In the genomic region with DNA sequence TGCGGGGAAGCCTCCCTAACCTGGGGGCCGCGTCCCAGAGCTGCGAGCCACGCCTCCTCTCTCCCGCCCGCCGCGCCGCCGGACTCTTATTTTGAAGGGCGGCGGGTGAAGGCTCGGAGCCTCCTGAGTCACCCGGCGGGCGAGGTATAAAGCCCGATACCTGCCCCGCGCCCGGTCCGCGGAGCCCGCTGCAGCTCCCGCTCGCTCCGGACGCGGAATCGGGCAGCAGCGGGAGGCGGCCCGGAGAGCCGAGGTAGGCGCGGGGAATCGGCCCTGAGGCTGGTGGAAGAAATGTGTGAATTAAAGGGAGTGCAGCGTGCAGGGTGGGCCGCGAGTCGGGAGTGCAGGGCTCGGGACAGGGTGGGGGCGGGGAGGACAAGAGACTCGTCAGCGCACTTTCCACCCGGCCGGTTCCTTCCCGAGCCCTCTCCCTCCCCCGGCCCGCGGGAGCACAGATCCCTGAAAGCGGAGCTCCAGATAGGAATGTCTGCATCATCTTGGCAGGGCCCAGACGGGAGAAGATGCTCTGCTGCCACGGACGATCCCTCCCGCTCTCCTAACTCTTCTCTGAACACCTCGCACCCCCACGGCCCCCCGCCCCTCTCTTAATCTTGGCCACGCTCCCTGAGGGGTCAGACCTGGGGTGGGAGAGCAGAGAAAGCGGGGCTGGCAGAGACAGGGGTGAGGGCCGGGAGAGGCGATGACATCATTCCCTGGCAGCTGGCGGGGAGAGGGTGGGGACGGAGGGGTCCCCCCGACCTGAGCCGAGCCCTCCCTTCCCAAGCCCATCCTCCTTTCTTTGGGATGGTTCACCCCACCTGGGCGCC, we compare ENCODE assay signal across 1 cellular context.
TF ChIP-seq lines count a peak whose summit lies in the region.

No MANE protein-coding gene starts in this region.

TF ChIP-seq in HEK293, 187 proteins besides CTCF, POLR2A, EP300 and RAD21 (continued from another document and continues in another):
- TF ChIP-seq, protein P1, sequence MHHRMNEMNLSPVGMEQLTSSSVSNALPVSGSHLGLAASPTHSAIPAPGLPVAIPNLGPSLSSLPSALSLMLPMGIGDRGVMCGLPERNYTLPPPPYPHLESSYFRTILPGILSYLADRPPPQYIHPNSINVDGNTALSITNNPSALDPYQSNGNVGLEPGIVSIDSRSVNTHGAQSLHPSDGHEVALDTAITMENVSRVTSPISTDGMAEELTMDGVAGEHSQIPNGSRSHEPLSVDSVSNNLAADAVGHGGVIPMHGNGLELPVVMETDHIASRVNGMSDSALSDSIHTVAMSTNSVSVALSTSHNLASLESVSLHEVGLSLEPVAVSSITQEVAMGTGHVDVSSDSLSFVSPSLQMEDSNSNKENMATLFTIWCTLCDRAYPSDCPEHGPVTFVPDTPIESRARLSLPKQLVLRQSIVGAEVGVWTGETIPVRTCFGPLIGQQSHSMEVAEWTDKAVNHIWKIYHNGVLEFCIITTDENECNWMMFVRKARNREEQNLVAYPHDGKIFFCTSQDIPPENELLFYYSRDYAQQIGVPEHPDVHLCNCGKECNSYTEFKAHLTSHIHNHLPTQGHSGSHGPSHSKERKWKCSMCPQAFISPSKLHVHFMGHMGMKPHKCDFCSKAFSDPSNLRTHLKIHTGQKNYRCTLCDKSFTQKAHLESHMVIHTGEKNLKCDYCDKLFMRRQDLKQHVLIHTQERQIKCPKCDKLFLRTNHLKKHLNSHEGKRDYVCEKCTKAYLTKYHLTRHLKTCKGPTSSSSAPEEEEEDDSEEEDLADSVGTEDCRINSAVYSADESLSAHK (tag by site-specific recombination; IDR thresholded peaks at IDR 0.05) = 0 out of 2 replicates have a peak, but pooled peaks have one; percentile 15
- TF ChIP-seq ZNF670 (tag by site-specific recombination; IDR thresholded peaks at IDR 0.05; ENCODE audit: low read depth) (no peak), SP7 (tag by site-specific recombination; IDR thresholded peaks at IDR 0.05) (peak; percentile 70; the same call in 1 of the 2 replicates), ZNF350 (tag by site-specific recombination; IDR thresholded peaks at IDR 0.05) (no peak), MEIS1 (CRISPR knock-in tag; IDR thresholded peaks at IDR 0.05; ENCODE audit: borderline replicate concordance) (no peak), IKZF3 (tag by site-specific recombination; IDR thresholded peaks at IDR 0.05) (0 out of 2 replicates have a peak, but pooled peaks have one; percentile 10), SALL2 (tag by site-specific recombination; IDR thresholded peaks at IDR 0.05; ENCODE audit: borderline replicate concordance) (no peak), ZNF610 (tag by site-specific recombination; IDR thresholded peaks at IDR 0.05; ENCODE audit: borderline replicate concordance) (no peak), ZNF138 (tag by site-specific recombination; IDR thresholded peaks at IDR 0.05; ENCODE audit: borderline replicate concordance) (no peak), ZNF266 (tag by site-specific recombination; IDR thresholded peaks at IDR 0.05; ENCODE audit: low read depth) (no peak), KLF1 (tag by site-specific recombination; IDR thresholded peaks at IDR 0.05) (peak; percentile 49), ZSCAN16 (tag by site-specific recombination; IDR thresholded peaks at IDR 0.05) (no peak), ZNF394 (tag by site-specific recombination; IDR thresholded peaks at IDR 0.05; ENCODE audit: borderline replicate concordance) (no peak), ZNF837 (tag by site-specific recombination; IDR thresholded peaks at IDR 0.05) (no peak), PRDM1 (tag by site-specific recombination; IDR thresholded peaks at IDR 0.05) (no peak), ZNF571 (tag by site-specific recombination; IDR thresholded peaks at IDR 0.05) (no peak), SCRT1 (tag by site-specific recombination; IDR thresholded peaks at IDR 0.05; ENCODE audit: borderline replicate concordance) (no peak), ZNF624 (tag by site-specific recombination; IDR thresholded peaks at IDR 0.05) (no peak), ZNF664 (tag by site-specific recombination; IDR thresholded peaks at IDR 0.05) (no peak), ZNF202 (tag by site-specific recombination; IDR thresholded peaks at IDR 0.05; ENCODE audit: borderline replicate concordance) (no peak), ZFHX2 (tag by site-specific recombination; conservative IDR thresholded peaks at IDR 0.05) (peak; percentile 45; the same call in 1 of the 2 replicates), ZNF529 (tag by site-specific recombination; IDR thresholded peaks at IDR 0.05; ENCODE audit: insufficient replicate concordance) (no peak), SCRT2 (tag by site-specific recombination; IDR thresholded peaks at IDR 0.05) (no peak)
- TF ChIP-seq, protein P2, sequence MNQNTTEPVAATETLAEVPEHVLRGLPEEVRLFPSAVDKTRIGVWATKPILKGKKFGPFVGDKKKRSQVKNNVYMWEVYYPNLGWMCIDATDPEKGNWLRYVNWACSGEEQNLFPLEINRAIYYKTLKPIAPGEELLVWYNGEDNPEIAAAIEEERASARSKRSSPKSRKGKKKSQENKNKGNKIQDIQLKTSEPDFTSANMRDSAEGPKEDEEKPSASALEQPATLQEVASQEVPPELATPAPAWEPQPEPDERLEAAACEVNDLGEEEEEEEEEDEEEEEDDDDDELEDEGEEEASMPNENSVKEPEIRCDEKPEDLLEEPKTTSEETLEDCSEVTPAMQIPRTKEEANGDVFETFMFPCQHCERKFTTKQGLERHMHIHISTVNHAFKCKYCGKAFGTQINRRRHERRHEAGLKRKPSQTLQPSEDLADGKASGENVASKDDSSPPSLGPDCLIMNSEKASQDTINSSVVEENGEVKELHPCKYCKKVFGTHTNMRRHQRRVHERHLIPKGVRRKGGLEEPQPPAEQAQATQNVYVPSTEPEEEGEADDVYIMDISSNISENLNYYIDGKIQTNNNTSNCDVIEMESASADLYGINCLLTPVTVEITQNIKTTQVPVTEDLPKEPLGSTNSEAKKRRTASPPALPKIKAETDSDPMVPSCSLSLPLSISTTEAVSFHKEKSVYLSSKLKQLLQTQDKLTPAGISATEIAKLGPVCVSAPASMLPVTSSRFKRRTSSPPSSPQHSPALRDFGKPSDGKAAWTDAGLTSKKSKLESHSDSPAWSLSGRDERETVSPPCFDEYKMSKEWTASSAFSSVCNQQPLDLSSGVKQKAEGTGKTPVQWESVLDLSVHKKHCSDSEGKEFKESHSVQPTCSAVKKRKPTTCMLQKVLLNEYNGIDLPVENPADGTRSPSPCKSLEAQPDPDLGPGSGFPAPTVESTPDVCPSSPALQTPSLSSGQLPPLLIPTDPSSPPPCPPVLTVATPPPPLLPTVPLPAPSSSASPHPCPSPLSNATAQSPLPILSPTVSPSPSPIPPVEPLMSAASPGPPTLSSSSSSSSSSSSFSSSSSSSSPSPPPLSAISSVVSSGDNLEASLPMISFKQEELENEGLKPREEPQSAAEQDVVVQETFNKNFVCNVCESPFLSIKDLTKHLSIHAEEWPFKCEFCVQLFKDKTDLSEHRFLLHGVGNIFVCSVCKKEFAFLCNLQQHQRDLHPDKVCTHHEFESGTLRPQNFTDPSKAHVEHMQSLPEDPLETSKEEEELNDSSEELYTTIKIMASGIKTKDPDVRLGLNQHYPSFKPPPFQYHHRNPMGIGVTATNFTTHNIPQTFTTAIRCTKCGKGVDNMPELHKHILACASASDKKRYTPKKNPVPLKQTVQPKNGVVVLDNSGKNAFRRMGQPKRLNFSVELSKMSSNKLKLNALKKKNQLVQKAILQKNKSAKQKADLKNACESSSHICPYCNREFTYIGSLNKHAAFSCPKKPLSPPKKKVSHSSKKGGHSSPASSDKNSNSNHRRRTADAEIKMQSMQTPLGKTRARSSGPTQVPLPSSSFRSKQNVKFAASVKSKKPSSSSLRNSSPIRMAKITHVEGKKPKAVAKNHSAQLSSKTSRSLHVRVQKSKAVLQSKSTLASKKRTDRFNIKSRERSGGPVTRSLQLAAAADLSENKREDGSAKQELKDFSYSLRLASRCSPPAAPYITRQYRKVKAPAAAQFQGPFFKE (tag by site-specific recombination; IDR thresholded peaks at IDR 0.05; ENCODE audit: borderline replicate concordance) = no peak
- TF ChIP-seq, protein P3, sequence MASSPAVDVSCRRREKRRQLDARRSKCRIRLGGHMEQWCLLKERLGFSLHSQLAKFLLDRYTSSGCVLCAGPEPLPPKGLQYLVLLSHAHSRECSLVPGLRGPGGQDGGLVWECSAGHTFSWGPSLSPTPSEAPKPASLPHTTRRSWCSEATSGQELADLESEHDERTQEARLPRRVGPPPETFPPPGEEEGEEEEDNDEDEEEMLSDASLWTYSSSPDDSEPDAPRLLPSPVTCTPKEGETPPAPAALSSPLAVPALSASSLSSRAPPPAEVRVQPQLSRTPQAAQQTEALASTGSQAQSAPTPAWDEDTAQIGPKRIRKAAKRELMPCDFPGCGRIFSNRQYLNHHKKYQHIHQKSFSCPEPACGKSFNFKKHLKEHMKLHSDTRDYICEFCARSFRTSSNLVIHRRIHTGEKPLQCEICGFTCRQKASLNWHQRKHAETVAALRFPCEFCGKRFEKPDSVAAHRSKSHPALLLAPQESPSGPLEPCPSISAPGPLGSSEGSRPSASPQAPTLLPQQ (tag by site-specific recombination; IDR thresholded peaks at IDR 0.05) = no peak
- TF ChIP-seq, protein P4, sequence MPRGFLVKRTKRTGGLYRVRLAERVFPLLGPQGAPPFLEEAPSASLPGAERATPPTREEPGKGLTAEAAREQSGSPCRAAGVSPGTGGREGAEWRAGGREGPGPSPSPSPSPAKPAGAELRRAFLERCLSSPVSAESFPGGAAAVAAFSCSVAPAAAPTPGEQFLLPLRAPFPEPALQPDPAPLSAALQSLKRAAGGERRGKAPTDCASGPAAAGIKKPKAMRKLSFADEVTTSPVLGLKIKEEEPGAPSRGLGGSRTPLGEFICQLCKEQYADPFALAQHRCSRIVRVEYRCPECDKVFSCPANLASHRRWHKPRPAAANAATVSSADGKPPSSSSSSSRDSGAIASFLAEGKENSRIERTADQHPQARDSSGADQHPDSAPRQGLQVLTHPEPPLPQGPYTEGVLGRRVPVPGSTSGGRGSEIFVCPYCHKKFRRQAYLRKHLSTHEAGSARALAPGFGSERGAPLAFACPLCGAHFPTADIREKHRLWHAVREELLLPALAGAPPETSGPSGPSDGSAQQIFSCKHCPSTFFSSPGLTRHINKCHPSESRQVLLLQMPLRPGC (tag by site-specific recombination; IDR thresholded peaks at IDR 0.05) = no peak
- TF ChIP-seq, protein P5, sequence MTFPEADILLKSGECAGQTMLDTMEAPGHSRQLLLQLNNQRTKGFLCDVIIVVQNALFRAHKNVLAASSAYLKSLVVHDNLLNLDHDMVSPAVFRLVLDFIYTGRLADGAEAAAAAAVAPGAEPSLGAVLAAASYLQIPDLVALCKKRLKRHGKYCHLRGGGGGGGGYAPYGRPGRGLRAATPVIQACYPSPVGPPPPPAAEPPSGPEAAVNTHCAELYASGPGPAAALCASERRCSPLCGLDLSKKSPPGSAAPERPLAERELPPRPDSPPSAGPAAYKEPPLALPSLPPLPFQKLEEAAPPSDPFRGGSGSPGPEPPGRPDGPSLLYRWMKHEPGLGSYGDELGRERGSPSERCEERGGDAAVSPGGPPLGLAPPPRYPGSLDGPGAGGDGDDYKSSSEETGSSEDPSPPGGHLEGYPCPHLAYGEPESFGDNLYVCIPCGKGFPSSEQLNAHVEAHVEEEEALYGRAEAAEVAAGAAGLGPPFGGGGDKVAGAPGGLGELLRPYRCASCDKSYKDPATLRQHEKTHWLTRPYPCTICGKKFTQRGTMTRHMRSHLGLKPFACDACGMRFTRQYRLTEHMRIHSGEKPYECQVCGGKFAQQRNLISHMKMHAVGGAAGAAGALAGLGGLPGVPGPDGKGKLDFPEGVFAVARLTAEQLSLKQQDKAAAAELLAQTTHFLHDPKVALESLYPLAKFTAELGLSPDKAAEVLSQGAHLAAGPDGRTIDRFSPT (tag by site-specific recombination; IDR thresholded peaks at IDR 0.05) = peak; percentile 85
- TF ChIP-seq, protein P6, sequence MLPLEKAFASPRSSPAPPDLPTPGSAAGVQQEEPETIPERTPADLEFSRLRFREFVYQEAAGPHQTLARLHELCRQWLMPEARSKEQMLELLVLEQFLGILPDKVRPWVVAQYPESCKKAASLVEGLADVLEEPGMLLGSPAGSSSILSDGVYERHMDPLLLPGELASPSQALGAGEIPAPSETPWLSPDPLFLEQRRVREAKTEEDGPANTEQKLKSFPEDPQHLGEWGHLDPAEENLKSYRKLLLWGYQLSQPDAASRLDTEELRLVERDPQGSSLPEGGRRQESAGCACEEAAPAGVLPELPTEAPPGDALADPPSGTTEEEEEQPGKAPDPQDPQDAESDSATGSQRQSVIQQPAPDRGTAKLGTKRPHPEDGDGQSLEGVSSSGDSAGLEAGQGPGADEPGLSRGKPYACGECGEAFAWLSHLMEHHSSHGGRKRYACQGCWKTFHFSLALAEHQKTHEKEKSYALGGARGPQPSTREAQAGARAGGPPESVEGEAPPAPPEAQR (tag by site-specific recombination; IDR thresholded peaks at IDR 0.05) = no peak
- TF ChIP-seq, protein P7, sequence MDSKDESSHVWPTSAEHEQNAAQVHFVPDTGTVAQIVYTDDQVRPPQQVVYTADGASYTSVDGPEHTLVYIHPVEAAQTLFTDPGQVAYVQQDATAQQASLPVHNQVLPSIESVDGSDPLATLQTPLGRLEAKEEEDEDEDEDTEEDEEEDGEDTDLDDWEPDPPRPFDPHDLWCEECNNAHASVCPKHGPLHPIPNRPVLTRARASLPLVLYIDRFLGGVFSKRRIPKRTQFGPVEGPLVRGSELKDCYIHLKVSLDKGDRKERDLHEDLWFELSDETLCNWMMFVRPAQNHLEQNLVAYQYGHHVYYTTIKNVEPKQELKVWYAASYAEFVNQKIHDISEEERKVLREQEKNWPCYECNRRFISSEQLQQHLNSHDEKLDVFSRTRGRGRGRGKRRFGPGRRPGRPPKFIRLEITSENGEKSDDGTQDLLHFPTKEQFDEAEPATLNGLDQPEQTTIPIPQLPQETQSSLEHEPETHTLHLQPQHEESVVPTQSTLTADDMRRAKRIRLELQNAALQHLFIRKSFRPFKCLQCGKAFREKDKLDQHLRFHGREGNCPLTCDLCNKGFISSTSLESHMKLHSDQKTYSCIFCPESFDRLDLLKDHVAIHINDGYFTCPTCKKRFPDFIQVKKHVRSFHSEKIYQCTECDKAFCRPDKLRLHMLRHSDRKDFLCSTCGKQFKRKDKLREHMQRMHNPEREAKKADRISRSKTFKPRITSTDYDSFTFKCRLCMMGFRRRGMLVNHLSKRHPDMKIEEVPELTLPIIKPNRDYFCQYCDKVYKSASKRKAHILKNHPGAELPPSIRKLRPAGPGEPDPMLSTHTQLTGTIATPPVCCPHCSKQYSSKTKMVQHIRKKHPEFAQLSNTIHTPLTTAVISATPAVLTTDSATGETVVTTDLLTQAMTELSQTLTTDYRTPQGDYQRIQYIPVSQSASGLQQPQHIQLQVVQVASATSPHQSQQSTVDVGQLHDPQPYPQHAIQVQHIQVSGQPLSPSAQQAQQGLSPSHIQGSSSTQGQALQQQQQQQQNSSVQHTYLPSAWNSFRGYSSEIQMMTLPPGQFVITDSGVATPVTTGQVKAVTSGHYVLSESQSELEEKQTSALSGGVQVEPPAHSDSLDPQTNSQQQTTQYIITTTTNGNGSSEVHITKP (tag by site-specific recombination; IDR thresholded peaks at IDR 0.05) = peak; percentile 79
- TF ChIP-seq, protein P8, sequence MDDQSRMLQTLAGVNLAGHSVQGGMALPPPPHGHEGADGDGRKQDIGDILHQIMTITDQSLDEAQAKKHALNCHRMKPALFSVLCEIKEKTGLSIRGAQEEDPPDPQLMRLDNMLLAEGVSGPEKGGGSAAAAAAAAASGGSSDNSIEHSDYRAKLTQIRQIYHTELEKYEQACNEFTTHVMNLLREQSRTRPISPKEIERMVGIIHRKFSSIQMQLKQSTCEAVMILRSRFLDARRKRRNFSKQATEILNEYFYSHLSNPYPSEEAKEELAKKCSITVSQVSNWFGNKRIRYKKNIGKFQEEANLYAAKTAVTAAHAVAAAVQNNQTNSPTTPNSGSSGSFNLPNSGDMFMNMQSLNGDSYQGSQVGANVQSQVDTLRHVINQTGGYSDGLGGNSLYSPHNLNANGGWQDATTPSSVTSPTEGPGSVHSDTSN (CRISPR knock-in tag; IDR thresholded peaks at IDR 0.05) = no peak
